Comparison of ENCODE assay signal across 1 cellular context in genomic region chr5:14818931-14819790, GRCh38.
TF ChIP-seq lines count a peak whose summit lies in the region.

No MANE protein-coding gene starts in this region.

TF ChIP-seq in IMR-90, 13 proteins besides CTCF, POLR2A, EP300 and RAD21:
- TF ChIP-seq MAZ (IDR thresholded peaks at IDR 0.05; ENCODE audit: borderline replicate concordance, low read depth, low read length) (no peak), RFX5 (IDR thresholded peaks at IDR 0.05; ENCODE audit: low read depth, low read length) (no peak), ELK1 (IDR thresholded peaks at IDR 0.05; ENCODE audit: borderline replicate concordance, low read depth, low read length) (no peak), NFE2L2 (IDR thresholded peaks at IDR 0.05; ENCODE audit: low read depth, low read length) (no peak), BHLHE40 (IDR thresholded peaks at IDR 0.05; ENCODE audit: low read depth, low read length) (no peak)
